14 cellular contexts compared by ENCODE assay signal in genomic region chr1:234750922-234751595, GRCh38.
DNase-seq lines count a peak whose midpoint lies in the region; ATAC-seq, FAIRE-seq and TF ChIP-seq lines count a peak whose summit lies in the region.
"Had no signal": no experiment of that assay in that cellular context is flagged by ENCODE, and none has a peak within 500 bp of the region (broad histone marks: within the 10 kb centered on the region; RNA-seq: fewer than 3 reads in every experiment).

No MANE protein-coding gene starts in this region.

- no peaks in the 10 kb centered on the region for H3K9me3 ChIP-seq in H1 (ENCODE audit: insufficient read depth in 2 of 2, low read depth in 1 of 2, low read length in 1 of 2)
- no peaks in the 10 kb centered on the region for H3K9me3 ChIP-seq in MG63
- H3K9me3 ChIP-seq in upper lobe of right lung, result no peaks in the 10 kb centered on the region
- H3K9me3 ChIP-seq: SJCRH30 had no signal

- no peak for FAIRE-seq in H1 (lab: Jason Lieb, UNC)
- FAIRE-seq: bronchial epithelial cell, keratinocyte had no signal

- H3K27me3 Mint-ChIP-seq in HFFc6 (ENCODE audit: insufficient read depth), result no peaks in the 10 kb centered on the region; the same call in 1 of the 2 replicates

- H3K4me1 ChIP-seq in H1 (replicated peaks in 1 of 4; ENCODE audit: control insufficient read depth in 3 of 4, insufficient read depth in 4 of 4, low read length in 3 of 4) (peaks cover 0 to under 1% (median 0%) of the 10 kb centered on the region in 4 experiments; a peak in 3 of 7 replicates), upper lobe of right lung (peaks cover 9% of the 10 kb centered on the region)

- H3K23ac ChIP-seq in H1 (ENCODE audit: insufficient read length), result no peak overlapping the region

- no peaks in the 10 kb centered on the region for H4K20me1 ChIP-seq in H1 (replicated peaks in 1 of 2; ENCODE audit: control insufficient read depth in 1 of 2, insufficient read depth in 2 of 2, low read length in 2 of 2)

- ATAC-seq in upper lobe of right lung, result no peak

- H2AFZ ChIP-seq in H1 (ENCODE audit: low read length), result 0 out of 2 replicates have a peak overlapping the region, but pooled peaks have one; percentile 38

- H3K27ac Mint-ChIP-seq in HFFc6, result no peak overlapping the region
- H3K27ac Mint-ChIP-seq: stimulated activated naive CD8-positive, alpha-beta T cell treated with anti-CD3 and anti-CD28 coated beads, Interleukin-15, Interleukin-2, amounts not matched to agents 100 ng/mL and 50 ng/mL, for 24 hours had no signal

- POLR2A ChIA-PET in H1 (lab: Charles Lee; ENCODE audit: partially characterized antibody), result interaction anchor here (0.8 to 1.1 kb wide), 2 partner anchors 9 to 12 kb away, joined by 3 read pairs; no protein-coding TSS in a partner anchor

- H3K4me2 ChIP-seq in H1 (ENCODE audit: insufficient read depth in 1 of 2, low read depth in 2 of 2, low read length in 2 of 2), result no peak overlapping the region

- no peak overlapping the region for H3K18ac ChIP-seq in H1 (ENCODE audit: extremely low read depth, low read length)

- H3K56ac ChIP-seq in H1 (replicated peaks; ENCODE audit: insufficient read length, low read depth, low read length), result no peak overlapping the region

- H3K36me3 Mint-ChIP-seq in HFFc6 (ENCODE audit: low read depth), result no peaks in the 10 kb centered on the region

- intact Hi-C loops in upper lobe of right lung (cut with DNase I), result no loop called here

- no peak overlapping the region for H2BK120ac ChIP-seq in H1 (replicated peaks; ENCODE audit: low read depth, low read length)

- H3K14ac ChIP-seq in H1 (ENCODE audit: insufficient read length), result no peak overlapping the region

- peaks cover 20% of the 10 kb centered on the region for H3K4me1 Mint-ChIP-seq in HFFc6 (ENCODE audit: low read depth)

- no peaks in the 10 kb centered on the region for H3K79me1 ChIP-seq in H1 (ENCODE audit: low read depth, low read length)

- whole genome bisulfite sequencing in H1 (ENCODE audit: extremely low coverage in 1 of 2, insufficient coverage in 1 of 2, insufficient read length in 1 of 2, insufficient replicate concordance in 2 of 2, low coverage in 1 of 2, low lambda C conversion rate in 2 of 2, missing lambda C conversion rate in 1 of 2), 2 experiments, result 77% methylated on average over 4 of the region's 4 CpGs; no CpG with 5 or more reads in 1 of the 2 experiments

- no peak overlapping the region for H4K5ac ChIP-seq in H1 (ENCODE audit: insufficient read length, low read depth, low read length)

- no peak overlapping the region for H3K4me3 Mint-ChIP-seq in HFFc6
- H3K4me3 Mint-ChIP-seq: stimulated activated naive CD8-positive, alpha-beta T cell treated with anti-CD3 and anti-CD28 coated beads, Interleukin-15, Interleukin-2, amounts not matched to agents 100 ng/mL and 50 ng/mL, for 24 hours had no signal

- H3K9me3 Mint-ChIP-seq in HFFc6, result no peaks in the 10 kb centered on the region
- H3K9me3 Mint-ChIP-seq: stimulated activated naive CD8-positive, alpha-beta T cell treated with anti-CD3 and anti-CD28 coated beads, Interleukin-15, Interleukin-2, amounts not matched to agents 100 ng/mL and 50 ng/mL, for 24 hours had no signal

- H3K4me3 ChIP-seq in H1 (ENCODE audit: extremely low read depth in 1 of 4, insufficient read depth in 2 of 4, low read depth in 3 of 4, low read length in 4 of 4) (no peak overlapping the region), MG63 (no peak overlapping the region), upper lobe of right lung (no peak overlapping the region)
- H3K4me3 ChIP-seq: SJCRH30 had no signal

- DNase-seq in Ammon's horn (ENCODE audit: low spot score) (peak; percentile 91), NCI-H2107 (lab: John Stamatoyannopoulos, UW) (peak; percentile 36), H1 (ENCODE audit: low read depth in 1 of 2, low spot score in 2 of 2) (no peak), middle frontal gyrus (ENCODE audit: extremely low spot score, low spot score) (peak; percentile 30), MG63 (no peak), GDM1 (lab: John Stamatoyannopoulos, UW) (no peak), upper lobe of right lung (no peak), HFFc6 (no peak)
- DNase-seq: EL, NCI-H1436 treated with DMSO at 0.1 percent for 48 hours, SJCRH30 had no signal

- no peak overlapping the region for H2BK5ac ChIP-seq in H1 (ENCODE audit: low read depth, low read length)

- no peaks in the 10 kb centered on the region for H3K23me2 ChIP-seq in H1 (ENCODE audit: low read depth, low read length)

- H4K8ac ChIP-seq in H1 (ENCODE audit: extremely low read depth, insufficient read depth, low read length), result no peak overlapping the region

- no peak overlapping the region for H2BK20ac ChIP-seq in H1 (ENCODE audit: low read length)

- H3K79me2 ChIP-seq in H1 (ENCODE audit: control insufficient read depth in 1 of 2, insufficient read depth in 2 of 2, low read length in 2 of 2), result no peaks in the 10 kb centered on the region

- CTCF ChIA-PET in H1 (lab: Charles Lee; ENCODE audit: partially characterized antibody), result interaction anchor here (0.9 to 1.2 kb wide), 2 partner anchors 9 to 16 kb away, joined by 3 to 4 read pairs; no protein-coding TSS in a partner anchor

- TF ChIP-seq CTCF in H1 (IDR thresholded peaks at IDR 0.05; ENCODE audit: control extremely low read depth in 1 of 3, insufficient read depth in 1 of 3, low read depth in 1 of 3, low read length in 3 of 3) (no peak), upper lobe of right lung (IDR thresholded peaks at IDR 0.05) (no peak), HFFc6 (IDR thresholded peaks at IDR 0.05) (no peak)

- no peak overlapping the region for H3K9ac ChIP-seq in H1 (replicated peaks in 1 of 4; ENCODE audit: extremely low read depth in 1 of 4, low read depth in 3 of 4, low read length in 3 of 4)

- TF ChIP-seq RAD21 in H1 (IDR thresholded peaks at IDR 0.05 in 1 of 2, conservative IDR thresholded peaks at IDR 0.05 in 1 of 2; ENCODE audit: low read depth in 2 of 2, low read length in 2 of 2), result no peak

- no peak overlapping the region for H2BK12ac ChIP-seq in H1 (ENCODE audit: low read depth, low read length)

- no peak overlapping the region for H2BK15ac ChIP-seq in H1 (ENCODE audit: low read length)

- no peak for TF ChIP-seq EP300 in H1 (IDR thresholded peaks at IDR 0.05; ENCODE audit: borderline replicate concordance in 1 of 2, low read depth in 2 of 2, low read length in 2 of 2)

- no peak overlapping the region for H2AK5ac ChIP-seq in H1 (ENCODE audit: low read depth, low read length)

- no peak overlapping the region for H4K91ac ChIP-seq in H1 (replicated peaks; ENCODE audit: insufficient read length, low read length)

- H3K4ac ChIP-seq in H1 (replicated peaks; ENCODE audit: insufficient read length, low read depth, low read length), result no peak overlapping the region

- TF ChIP-seq POLR2A in H1 (IDR thresholded peaks at IDR 0.05; ENCODE audit: control extremely low read depth in 1 of 2, low read depth in 2 of 2, low read length in 2 of 2), result no peak

- no peak overlapping the region for H3K27ac ChIP-seq in H1 (ENCODE audit: low read depth, low read length)
- no peak overlapping the region for H3K27ac ChIP-seq in upper lobe of right lung
- H3K27ac ChIP-seq: SJCRH30 had no signal

- H3K36me3 ChIP-seq in H1 (ENCODE audit: control insufficient read depth in 2 of 4, insufficient read depth in 4 of 4, low read length in 3 of 4), result no peaks in the 10 kb centered on the region
- no peaks in the 10 kb centered on the region for H3K36me3 ChIP-seq in MG63
- no peaks in the 10 kb centered on the region for H3K36me3 ChIP-seq in upper lobe of right lung
- H3K36me3 ChIP-seq: SJCRH30 had no signal

- H3K27me3 ChIP-seq in H1 (replicated peaks in 1 of 4; ENCODE audit: control insufficient read depth in 3 of 4, extremely low read depth in 1 of 4, insufficient read depth in 3 of 4, low read length in 3 of 4) (no peaks in the 10 kb centered on the region), MG63 (no peaks in the 10 kb centered on the region), upper lobe of right lung (no peaks in the 10 kb centered on the region)
- H3K27me3 ChIP-seq: SJCRH30 had no signal

TF ChIP-seq in H1, 55 proteins besides CTCF, POLR2A, EP300 and RAD21:
- TF ChIP-seq SP4 (IDR thresholded peaks at IDR 0.05; ENCODE audit: low read length), result no peak
- TF ChIP-seq KDM5A (IDR thresholded peaks at IDR 0.05; ENCODE audit: low read length), result no peak
- TF ChIP-seq KDM4A (IDR thresholded peaks at IDR 0.05; ENCODE audit: low read depth, low read length, severe bottlenecking), result no peak
- no peak for TF ChIP-seq CHD1 (IDR thresholded peaks at IDR 0.05; ENCODE audit: low read depth, low read length)
- no peak for TF ChIP-seq JUN (IDR thresholded peaks at IDR 0.05; ENCODE audit: low read depth, low read length)
- TF ChIP-seq GABPA (IDR thresholded peaks at IDR 0.05; ENCODE audit: borderline replicate concordance, insufficient read depth, low read length), result no peak
- no peak for TF ChIP-seq NANOG (IDR thresholded peaks at IDR 0.05; ENCODE audit: insufficient read depth, low read depth, low read length, poor library complexity, severe bottlenecking)
- no peak for TF ChIP-seq TEAD4 (IDR thresholded peaks at IDR 0.05; ENCODE audit: low read depth, low read length)

Comparison
In these comparisons a context has a peak if more than half of its experiments do, and no peak if none do; other contexts are left out.
1. DNase-seq: peak in Ammon's horn (single experiment), NCI-H2107 (single experiment) and middle frontal gyrus (single experiment); none in H1 (0 of 2), MG63 (single experiment), GDM1 (single experiment), upper lobe of right lung (single experiment) and HFFc6 (single experiment).